ENCODE assay signal across 1 cellular context in genomic region chr18:54888933-54889332, GRCh38.
A peak's percentile ranks its signal among the peaks of the same experiment; 100 is the strongest.
TF ChIP-seq lines count a peak whose summit lies in the region.

No MANE protein-coding gene starts in this region.

TF ChIP-seq in IMR-90, 13 proteins besides CTCF, POLR2A, EP300 and RAD21:
- TF ChIP-seq ELK1 (IDR thresholded peaks at IDR 0.05; ENCODE audit: borderline replicate concordance, low read depth, low read length) (no peak), MAZ (IDR thresholded peaks at IDR 0.05; ENCODE audit: borderline replicate concordance, low read depth, low read length) (no peak), BHLHE40 (IDR thresholded peaks at IDR 0.05; ENCODE audit: low read depth, low read length) (no peak), CHD1 (IDR thresholded peaks at IDR 0.05; ENCODE audit: low read depth, low read length) (no peak), SMC3 (IDR thresholded peaks at IDR 0.05; ENCODE audit: low read depth, low read length) (no peak), CEBPB (IDR thresholded peaks at IDR 0.05; ENCODE audit: low read depth, low read length) (peak; percentile 79), MAFK (IDR thresholded peaks at IDR 0.05; ENCODE audit: low read depth, low read length) (no peak)
